Comparison of ENCODE assay signal across 13 cellular contexts in the genomic region with DNA sequence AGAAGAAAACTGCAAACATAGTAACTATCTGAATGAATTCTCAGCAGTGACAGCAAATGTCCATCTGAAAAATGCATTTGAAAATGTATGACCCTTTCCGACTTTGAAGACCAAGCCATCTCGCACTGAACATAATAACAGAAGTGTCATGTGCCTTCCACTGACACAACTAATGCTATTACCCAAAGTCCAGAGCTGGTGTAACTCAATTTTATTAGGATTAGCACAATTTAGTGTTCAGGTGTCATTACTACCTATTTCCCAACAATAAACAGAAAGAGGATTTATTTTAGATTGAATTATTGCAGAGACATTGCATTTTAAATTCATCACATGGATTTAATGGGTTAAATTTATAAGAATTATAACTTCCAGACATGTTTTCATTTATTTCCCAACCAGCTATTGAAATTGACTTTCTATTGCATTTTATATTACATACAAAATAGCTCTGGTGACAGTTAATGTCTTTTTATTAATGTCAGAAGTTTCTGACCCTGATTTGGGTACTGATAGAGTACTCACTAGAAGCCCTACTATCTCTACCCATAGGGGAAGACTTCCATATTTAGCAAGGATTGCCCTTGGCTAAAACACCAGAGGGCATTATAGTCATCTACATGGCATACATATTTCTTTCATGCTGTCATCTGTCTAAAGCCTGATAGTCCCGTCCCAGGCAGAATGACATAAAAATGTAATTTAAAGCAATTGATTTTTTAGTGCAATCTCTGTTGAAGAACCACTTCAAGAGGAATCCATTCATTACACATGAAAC. TPM values are rescaled to one million over a fixed set of nuclear protein-coding genes. Genes with fewer than 3 reads are reported as not detected.
DNase-seq lines count a peak whose midpoint lies in the region; ATAC-seq lines count a peak whose summit lies in the region.
"Had no signal": no experiment of that assay in that cellular context is flagged by ENCODE, and none has a peak within 500 bp of the region (broad histone marks: within the 10 kb centered on the region; RNA-seq: fewer than 3 reads in every experiment).

No MANE protein-coding gene starts in this region.

- no peak for ATAC-seq in GM21723 (IDR thresholded peaks at IDR 0.05; ENCODE audit: unreplicated experiment)
- ATAC-seq in effector memory CD8-positive, alpha-beta T cell (replicated peaks) = no peak
- ATAC-seq in activated CD4-positive, alpha-beta T cell treated with anti-CD3 and anti-CD28 coated beads for 36 hours = no peak
- ATAC-seq: activated CD8-positive, alpha-beta T cell treated with anti-CD3 and anti-CD28 coated beads for 36 hours had no signal

- peaks cover 3% of the 10 kb centered on the region for H3K4me1 Mint-ChIP-seq in activated naive CD4-positive, alpha-beta T cell treated with anti-CD3 and anti-CD28 coated beads, Interleukin-2, amount 10 ng/mL, durations not matched to agents 7 days and 5 days
- H3K4me1 Mint-ChIP-seq in effector memory CD8-positive, alpha-beta T cell (ENCODE audit: low read depth in 2 of 2) = peaks cover 9 to 15% of the 10 kb centered on the region in 2 donors
- H3K4me1 Mint-ChIP-seq in activated CD4-positive, alpha-beta T cell treated with anti-CD3 and anti-CD28 coated beads for 36 hours = no peaks in the 10 kb centered on the region
- H3K4me1 Mint-ChIP-seq: memory B cell had no signal

- no peaks in the 10 kb centered on the region for H3K27me3 Mint-ChIP-seq in activated naive CD4-positive, alpha-beta T cell treated with anti-CD3 and anti-CD28 coated beads, Interleukin-2, amount 10 ng/mL, durations not matched to agents 7 days and 5 days
- H3K27me3 Mint-ChIP-seq in effector memory CD8-positive, alpha-beta T cell = no peaks in the 10 kb centered on the region
- no peaks in the 10 kb centered on the region for H3K27me3 Mint-ChIP-seq in activated CD4-positive, alpha-beta T cell treated with anti-CD3 and anti-CD28 coated beads for 36 hours
- H3K27me3 Mint-ChIP-seq: activated CD8-positive, alpha-beta T cell treated with anti-CD3 and anti-CD28 coated beads for 36 hours; memory B cell had no signal

- intact Hi-C loops in activated CD4-positive, alpha-beta T cell treated with anti-CD3 and anti-CD28 coated beads for 36 hours (cut with DNase I, micrococcal nuclease) = no loop called here

- H3K9me3 Mint-ChIP-seq in activated naive CD4-positive, alpha-beta T cell treated with anti-CD3 and anti-CD28 coated beads, Interleukin-2, amount 10 ng/mL, durations not matched to agents 7 days and 5 days = peaks cover 11% of the 10 kb centered on the region
- peaks cover under 1 to 6% of the 10 kb centered on the region in 2 donors for H3K9me3 Mint-ChIP-seq in effector memory CD8-positive, alpha-beta T cell
- H3K9me3 Mint-ChIP-seq in activated CD4-positive, alpha-beta T cell treated with anti-CD3 and anti-CD28 coated beads for 36 hours (ENCODE audit: low read depth) = peaks cover 10% of the 10 kb centered on the region
- H3K9me3 Mint-ChIP-seq: memory B cell had no signal

- peak; percentile 11 for DNase-seq in DMS 273 treated with DMSO at 0.1 percent for 48 hours (lab: John Stamatoyannopoulos, UW)
- peak; percentile 38 for DNase-seq in HT1080 (ENCODE audit: low read depth)
- DNase-seq in SW480 (ENCODE audit: low spot score) = peak; percentile 52
- peak; percentile 46 for DNase-seq in kidney tubule cell (ENCODE audit: low spot score)
- no peak for DNase-seq in activated naive CD4-positive, alpha-beta T cell treated with anti-CD3 and anti-CD28 coated beads, Interleukin-2, amount 10 ng/mL, durations not matched to agents 7 days and 5 days
- DNase-seq in effector memory CD8-positive, alpha-beta T cell = no peak
- no peak for DNase-seq in activated CD4-positive, alpha-beta T cell treated with anti-CD3 and anti-CD28 coated beads for 36 hours
- DNase-seq: activated CD8-positive, alpha-beta T cell treated with anti-CD3 and anti-CD28 coated beads for 36 hours; activated naive CD4-positive, alpha-beta T cell treated with anti-CD3 and anti-CD28 coated beads for 36 hours; colonic mucosa; NCI-H524 treated with DMSO at 0.1 percent for 48 hours had no signal

- no peak overlapping the region for H3K27ac Mint-ChIP-seq in activated naive CD4-positive, alpha-beta T cell treated with anti-CD3 and anti-CD28 coated beads, Interleukin-2, amount 10 ng/mL, durations not matched to agents 7 days and 5 days
- H3K27ac Mint-ChIP-seq in effector memory CD8-positive, alpha-beta T cell = peak overlapping the region in 1 of 2 donors; percentile 78
- H3K27ac Mint-ChIP-seq in activated CD4-positive, alpha-beta T cell treated with anti-CD3 and anti-CD28 coated beads for 36 hours = no peak overlapping the region
- H3K27ac Mint-ChIP-seq: activated CD8-positive, alpha-beta T cell treated with anti-CD3 and anti-CD28 coated beads for 36 hours; activated naive CD4-positive, alpha-beta T cell treated with anti-CD3 and anti-CD28 coated beads for 36 hours; memory B cell had no signal

- H3K4me3 Mint-ChIP-seq in activated naive CD4-positive, alpha-beta T cell treated with anti-CD3 and anti-CD28 coated beads, Interleukin-2, amount 10 ng/mL, durations not matched to agents 7 days and 5 days = no peak overlapping the region
- no peak overlapping the region for H3K4me3 Mint-ChIP-seq in effector memory CD8-positive, alpha-beta T cell
- no peak overlapping the region for H3K4me3 Mint-ChIP-seq in activated CD4-positive, alpha-beta T cell treated with anti-CD3 and anti-CD28 coated beads for 36 hours
- H3K4me3 Mint-ChIP-seq: activated CD8-positive, alpha-beta T cell treated with anti-CD3 and anti-CD28 coated beads for 36 hours; activated naive CD4-positive, alpha-beta T cell treated with anti-CD3 and anti-CD28 coated beads for 36 hours; memory B cell had no signal

- POLR2A ChIA-PET in activated CD4-positive, alpha-beta T cell treated with anti-CD3 and anti-CD28 coated beads for 36 hours (lab: Charles Lee) = no interaction called here

- peaks cover under 1% of the 10 kb centered on the region for H3K36me3 Mint-ChIP-seq in activated naive CD4-positive, alpha-beta T cell treated with anti-CD3 and anti-CD28 coated beads, Interleukin-2, amount 10 ng/mL, durations not matched to agents 7 days and 5 days
- H3K36me3 Mint-ChIP-seq in effector memory CD8-positive, alpha-beta T cell (ENCODE audit: insufficient read depth) = no peaks in the 10 kb centered on the region
- H3K36me3 Mint-ChIP-seq in activated CD4-positive, alpha-beta T cell treated with anti-CD3 and anti-CD28 coated beads for 36 hours (ENCODE audit: low read depth) = peaks cover 3% of the 10 kb centered on the region
- H3K36me3 Mint-ChIP-seq: memory B cell had no signal

- CTCF ChIA-PET in activated naive CD4-positive, alpha-beta T cell treated with anti-CD3 and anti-CD28 coated beads, Interleukin-2, amount 10 ng/mL, durations not matched to agents 7 days and 5 days (lab: Charles Lee) = no interaction called here
- CTCF ChIA-PET in activated CD4-positive, alpha-beta T cell treated with anti-CD3 and anti-CD28 coated beads for 36 hours (lab: Charles Lee) = interaction anchor here (0.6 to 0.7 kb wide), 2 partner anchors 31 to 725 kb away, joined by 3 read pairs; no protein-coding TSS in a partner anchor

RNA-seq across cellular contexts. Expression of a gene that starts 7.0 kb away (rescaled TPM):
- 13.9 and 16.9 TPM in 2 replicates for total RNA-seq in HT1080 (2014; rRNA removed; shearing (Covaris generic))
- polyA plus RNA-seq in HT1080 (2015; cell fraction: cytosol; rRNA removed) = 34.2 and 48.1 TPM in 2 replicates
- 28.7 and 31.7 TPM in 2 replicates for polyA plus RNA-seq in HT1080 (2015; cell fraction: nucleus; rRNA removed)
- total RNA-seq in activated CD4-positive, alpha-beta T cell treated with anti-CD3 and anti-CD28 coated beads for 36 hours = 10 to 100 TPM; 42.1 to 44.5 TPM

Comparison
In these comparisons a context has a peak if more than half of its experiments do, and no peak if none do; other contexts are left out.
1. DNase-seq: peak in DMS 273 treated with DMSO at 0.1 percent for 48 hours (single experiment), HT1080 (single experiment), SW480 (single experiment) and kidney tubule cell (single experiment); none in activated naive CD4-positive, alpha-beta T cell treated with anti-CD3 and anti-CD28 coated beads, Interleukin-2, amount 10 ng/mL, durations not matched to agents 7 days and 5 days (single experiment), effector memory CD8-positive, alpha-beta T cell (0 of 3) and activated CD4-positive, alpha-beta T cell treated with anti-CD3 and anti-CD28 coated beads for 36 hours (single experiment).